In genomic region chr9:69671291-69671903, GRCh38 we compare ENCODE assay signal across 8 cellular contexts. TPM values are rescaled to one million over a fixed set of nuclear protein-coding genes. Genes with fewer than 3 reads are reported as not detected.
A peak's percentile ranks its signal among the peaks of the same experiment; 100 is the strongest.
DNase-seq lines count a peak whose midpoint lies in the region; ATAC-seq and TF ChIP-seq lines count a peak whose summit lies in the region.

No MANE protein-coding gene starts in this region.

- H3K4me2 ChIP-seq in MM.1S (ENCODE audit: low read depth, low read length) = peak overlapping the region; percentile 44; the same call in 1 of the 2 replicates

- ATAC-seq in upper lobe of right lung (peak; percentile 34), HG03439 (IDR thresholded peaks at IDR 0.05; ENCODE audit: unreplicated experiment) (no peak), HG02870 (IDR thresholded peaks at IDR 0.05; ENCODE audit: unreplicated experiment) (no peak)

- TF ChIP-seq CTCF in AG04450 (IDR thresholded peaks at IDR 0.05; ENCODE audit: low read depth, low read length) (no peak), MM.1S (IDR thresholded peaks at IDR 0.05; ENCODE audit: low read length) (no peak), upper lobe of right lung (IDR thresholded peaks at IDR 0.05) (no peak)

- H3K4me1 ChIP-seq in MM.1S (ENCODE audit: low read length) = peaks cover 9% of the 10 kb centered on the region
- H3K4me1 ChIP-seq in upper lobe of right lung = peaks cover 5% of the 10 kb centered on the region

- H3K9me3 ChIP-seq in AG04450 (ENCODE audit: control insufficient read depth, insufficient read depth, low read length) = no peaks in the 10 kb centered on the region; the same call in 1 of the 2 replicates
- no peaks in the 10 kb centered on the region for H3K9me3 ChIP-seq in MM.1S (replicated peaks; ENCODE audit: insufficient read depth, low read length)
- H3K9me3 ChIP-seq in upper lobe of right lung = no peaks in the 10 kb centered on the region

- H3K4me1 Mint-ChIP-seq in dendritic cell treated with granulocyte-macrophage colony-stimulating factor and Interleukin-4, amounts not matched to agents 40 ng/mL and 50 ng/mL, for 4 days (ENCODE audit: low read depth) = peaks cover 25% of the 10 kb centered on the region

- H3K27me3 ChIP-seq in AG04450 (ENCODE audit: control insufficient read depth, insufficient read depth, low read length) = no peaks in the 10 kb centered on the region
- no peaks in the 10 kb centered on the region for H3K27me3 ChIP-seq in MM.1S (replicated peaks; ENCODE audit: insufficient read depth, low read length)
- no peaks in the 10 kb centered on the region for H3K27me3 ChIP-seq in upper lobe of right lung

- H3K79me2 ChIP-seq in MM.1S (ENCODE audit: low read length) = no peaks in the 10 kb centered on the region

- DNase-seq in AG04450 (ENCODE audit: low read depth, low spot score) (no peak), MM.1S (no peak), midbrain (lab: John Stamatoyannopoulos, UW) (peak; percentile 42), upper lobe of right lung (no peak), DMS153 treated with DMSO at 0.1 percent for 48 hours (lab: John Stamatoyannopoulos, UW; ENCODE audit: unreplicated experiment) (no peak)

- peak overlapping the region; percentile 42 for H3K27ac Mint-ChIP-seq in dendritic cell treated with granulocyte-macrophage colony-stimulating factor and Interleukin-4, amounts not matched to agents 40 ng/mL and 50 ng/mL, for 4 days

- peaks cover 18% of the 10 kb centered on the region for H3K27me3 Mint-ChIP-seq in dendritic cell treated with granulocyte-macrophage colony-stimulating factor and Interleukin-4, amounts not matched to agents 40 ng/mL and 50 ng/mL, for 4 days

- H3K9me2 ChIP-seq in MM.1S (replicated peaks; ENCODE audit: insufficient read depth, low read length) = no peaks in the 10 kb centered on the region

- H4K20me1 ChIP-seq in MM.1S (ENCODE audit: insufficient read depth, low read length) = no peaks in the 10 kb centered on the region

- no peaks in the 10 kb centered on the region for H3K36me3 Mint-ChIP-seq in dendritic cell treated with granulocyte-macrophage colony-stimulating factor and Interleukin-4, amounts not matched to agents 40 ng/mL and 50 ng/mL, for 4 days (ENCODE audit: low read depth)

- no peaks in the 10 kb centered on the region for H3K9me3 Mint-ChIP-seq in dendritic cell treated with granulocyte-macrophage colony-stimulating factor and Interleukin-4, amounts not matched to agents 40 ng/mL and 50 ng/mL, for 4 days

- peak overlapping the region; percentile 82 for H3K4me3 ChIP-seq in AG04450 (ENCODE audit: low read depth, low read length)
- no peak overlapping the region for H3K4me3 ChIP-seq in MM.1S (ENCODE audit: low read length)
- H3K4me3 ChIP-seq in upper lobe of right lung = peak overlapping the region; percentile 81

- CTCF ChIA-PET in AG04450 (lab: Charles Lee) = interaction anchor here (2.3 to 2.7 kb wide), 2 partner anchors 9 to 76 kb away, joined by 18 to 26 read pairs; no protein-coding TSS in a partner anchor

- POLR2A ChIA-PET in AG04450 (lab: Yijun Ruan, JAX) = interaction anchor here (1.4 to 2.8 kb wide), 3 partner anchors 11 to 116 kb away, joined by 4 to 13 read pairs (median 7); partner anchors contain the start of gene PTAR1

- H3K9ac ChIP-seq in MM.1S (ENCODE audit: low read length) = no peak overlapping the region

- H3K27ac ChIP-seq in AG04450 (ENCODE audit: low read depth, low read length) = no peak overlapping the region
- H3K27ac ChIP-seq in MM.1S (ENCODE audit: low read length) = no peak overlapping the region
- no peak overlapping the region for H3K27ac ChIP-seq in upper lobe of right lung

- H3K36me3 ChIP-seq in MM.1S (replicated peaks; ENCODE audit: insufficient read depth, low read length) (no peaks in the 10 kb centered on the region), upper lobe of right lung (no peaks in the 10 kb centered on the region)

- peak overlapping the region; percentile 76 for H3K4me3 Mint-ChIP-seq in dendritic cell treated with granulocyte-macrophage colony-stimulating factor and Interleukin-4, amounts not matched to agents 40 ng/mL and 50 ng/mL, for 4 days

- no peak overlapping the region for H2AFZ ChIP-seq in MM.1S (ENCODE audit: low read length)

- peaks cover 6% of the 10 kb centered on the region; the same call in 1 of the 2 replicates for H3F3A ChIP-seq in MM.1S (ENCODE audit: insufficient read depth, low read length)

- intact Hi-C loops in dendritic cell treated with granulocyte-macrophage colony-stimulating factor and Interleukin-4, amounts not matched to agents 40 ng/mL and 50 ng/mL, for 4 days (cut with micrococcal nuclease) = loop anchor here (5.0 to 10.0 kb wide), 4 partner anchors 246 to 583 kb away; partner anchors contain the start of genes SMC5 and TJP2
- intact Hi-C loops in upper lobe of right lung (cut with DNase I) = no loop called here

RNA-seq across cellular contexts. Expression of gene APBA1, which starts 0.8 kb away (rescaled TPM):
- polyA plus RNA-seq in AG04450 (2011; rRNA removed) = 6.7 and 8.5 TPM in 2 replicates
- 10.9 and 19.2 TPM in 2 replicates for polyA minus RNA-seq in AG04450 (2011; rRNA and poly(A)+ RNA removed)
- 6.2 TPM for total RNA-seq in upper lobe of right lung
